ENCODE assay signal across 11 cellular contexts in the genomic region with DNA sequence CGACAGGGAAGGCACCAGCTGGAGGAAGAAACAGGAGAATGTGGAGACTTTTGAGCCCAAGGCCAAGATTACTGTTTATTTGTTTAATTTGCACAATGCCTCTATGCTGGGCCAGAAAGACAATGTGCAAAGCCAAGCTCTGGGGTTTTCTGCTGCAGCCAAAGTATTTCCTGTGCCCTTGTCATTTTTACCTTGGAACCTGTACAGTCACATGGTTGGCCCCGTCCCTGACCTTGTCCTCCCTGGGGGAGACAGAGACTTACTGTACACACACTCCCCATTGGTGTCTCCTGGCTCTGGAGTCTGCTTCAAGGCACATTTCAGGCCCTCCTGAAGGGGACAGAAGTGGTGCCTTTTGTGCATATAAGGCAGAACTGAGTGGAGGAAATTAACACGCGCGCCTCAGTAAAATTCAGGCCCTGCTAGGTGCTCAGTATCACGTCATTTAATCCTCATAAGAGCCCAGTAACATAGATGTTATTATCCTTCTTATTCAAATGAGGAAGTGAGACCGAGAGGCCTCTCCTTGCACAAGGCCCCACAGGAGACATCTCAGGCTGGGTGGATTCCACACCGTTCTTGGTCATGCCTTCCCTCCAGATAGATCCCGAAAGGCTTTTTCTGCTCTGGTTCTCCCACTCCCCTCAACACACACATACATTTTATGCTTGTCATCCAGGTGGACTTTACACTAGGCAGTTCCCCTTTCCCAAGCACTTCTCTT. TPM values are rescaled to one million over a fixed set of nuclear protein-coding genes. Genes with fewer than 3 reads are reported as not detected.
DNase-seq lines count a peak whose midpoint lies in the region; ATAC-seq and TF ChIP-seq lines count a peak whose summit lies in the region.
"Had no signal": no experiment of that assay in that cellular context is flagged by ENCODE, and none has a peak within 500 bp of the region (broad histone marks: within the 10 kb centered on the region; RNA-seq: fewer than 3 reads in every experiment).

No MANE protein-coding gene starts in this region.

- no peaks in the 10 kb centered on the region for H3K27me3 ChIP-seq in psoas muscle (ENCODE audit: insufficient read depth in 3 of 3, low read length in 2 of 3)

- H3K4me3 ChIP-seq in psoas muscle = no peak overlapping the region

- intact Hi-C loops in psoas muscle (cut with DNase I) = no loop called here

- no peaks in the 10 kb centered on the region for H3K4me1 ChIP-seq in psoas muscle

- peak; percentile 88 for ATAC-seq in GM18861 (IDR thresholded peaks at IDR 0.05; ENCODE audit: unreplicated experiment)
- ATAC-seq in GM21825 (IDR thresholded peaks at IDR 0.05; ENCODE audit: unreplicated experiment) = peak; percentile 87
- peak; percentile 90 for ATAC-seq in HG03520 (IDR thresholded peaks at IDR 0.05; ENCODE audit: unreplicated experiment)
- ATAC-seq in left lobe of liver = peak; percentile 42
- no peak for ATAC-seq in psoas muscle

- H3K9me3 ChIP-seq in psoas muscle = peaks cover 4% of the 10 kb centered on the region

- WGBS in psoas muscle, 3 donors = 67 to 74% (median 70%) methylated on average over 9 of the region's 9 CpGs

- TF ChIP-seq CTCF in psoas muscle (IDR thresholded peaks at IDR 0.05) = no peak

- H3K36me3 ChIP-seq in psoas muscle (ENCODE audit: insufficient read depth in 1 of 2, low read depth in 1 of 2) = no peaks in the 10 kb centered on the region

- DNase-seq in left lobe of liver (ENCODE audit: low spot score) (no peak), NCI-H1417 treated with DMSO at 0.1 percent for 48 hours (lab: John Stamatoyannopoulos, UW) (no peak), psoas muscle (no peak), GM19238 (ENCODE audit: insufficient read length, low spot score) (no peak), hippocampal formation (lab: John Stamatoyannopoulos, UW) (no peak)
- DNase-seq: DND-41; effector CD4-positive, alpha-beta T cell; NCI-H2171 treated with DMSO at 0.1 percent for 48 hours had no signal

- H3K27ac ChIP-seq in psoas muscle = no peak overlapping the region

RNA-seq across cellular contexts. Expression of a gene that starts 21.1 kb away (rescaled TPM):
- 49.9 TPM for total RNA-seq in left lobe of liver
- total RNA-seq in psoas muscle = 1 to 10 TPM; 4.7 to 8.9 (median 5.7) TPM
- 1 to 10 TPM; 3.8 to 6.1 (median 4.9) TPM for polyA plus RNA-seq in psoas muscle

RNA-seq across cellular contexts. Expression of a gene that starts 36.9 kb away (rescaled TPM):
- total RNA-seq in left lobe of liver (129 TPM), psoas muscle (10 to 100 TPM in 1 of 4 donors, 1 to 10 TPM in 3; 8.8 to 12.4 (median 9.5) TPM)
- polyA plus RNA-seq in psoas muscle = 1 to 10 TPM; 4.1 to 5.7 (median 5.0) TPM

Comparison
In these comparisons a context has a peak if more than half of its experiments do, and no peak if none do; other contexts are left out.
1. ATAC-seq: peak in GM18861 (single experiment), GM21825 (single experiment), HG03520 (single experiment) and left lobe of liver (single experiment); none in psoas muscle (0 of 4).